Comparison of ENCODE assay signal across 8 cellular contexts in the genomic region with DNA sequence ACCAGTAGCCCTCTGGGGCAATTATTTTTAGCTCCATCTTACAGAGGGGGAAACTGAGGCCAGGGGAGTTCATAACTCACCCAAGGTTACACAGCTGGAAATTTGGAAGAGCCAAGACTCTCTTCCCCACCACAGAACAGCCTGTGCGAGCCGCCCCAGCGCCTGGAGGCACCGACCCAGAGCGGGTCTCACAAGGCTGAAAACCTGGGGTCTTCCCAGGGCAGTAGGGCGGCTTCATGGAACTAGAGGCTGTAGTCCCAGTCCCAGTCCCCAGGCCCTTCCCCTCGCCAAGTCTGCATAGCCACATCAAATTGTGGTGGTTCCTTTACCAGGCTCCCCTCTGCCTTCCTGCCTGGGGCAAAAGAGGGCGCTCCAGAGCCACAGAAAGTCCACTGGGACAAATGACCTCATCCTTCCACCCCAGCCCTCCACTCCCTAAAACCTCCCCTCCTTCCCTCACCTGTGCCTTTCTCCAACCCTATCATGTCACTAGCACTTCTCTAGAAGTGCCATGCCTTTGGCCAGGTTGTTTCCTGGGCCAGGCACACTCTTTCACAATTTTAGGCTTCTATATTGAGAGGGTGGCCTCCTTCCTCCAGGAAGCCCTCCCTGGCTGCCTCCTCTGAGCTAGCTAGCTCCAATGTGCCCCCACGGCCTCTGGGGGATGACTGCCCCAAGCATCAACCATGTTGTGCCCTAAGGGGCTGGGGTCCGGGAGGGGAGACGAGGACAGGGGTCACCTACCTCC. TPM values are rescaled to one million over a fixed set of nuclear protein-coding genes. Genes with fewer than 3 reads are reported as not detected.
DNase-seq lines count a peak whose midpoint lies in the region; ATAC-seq and TF ChIP-seq lines count a peak whose summit lies in the region.

No MANE protein-coding gene starts in this region.

- DNase-seq in AG09309 (ENCODE audit: low read depth) (no peak), HAP-1 (ENCODE audit: low spot score in 2 of 2) (peak; percentile 50 to 81), SW480 (ENCODE audit: low spot score) (peak; percentile 68), breast epithelium (ENCODE audit: low spot score in 2 of 2) (peak in 1 of 2 donors; percentile 82), islet precursor cell (peak; percentile 94), OCI-M2 (lab: John Stamatoyannopoulos, UW; ENCODE audit: unreplicated experiment) (no peak)
- DNase-seq in stimulated activated CD4-positive, alpha-beta T cell treated with anti-CD3 and anti-CD28 coated beads, Interleukin-15, amount 100 ng/mL, for 24 hours, result peak; percentile 72

- H3K27me3 ChIP-seq in HAP-1 (ENCODE audit: low read depth) (no peaks in the 10 kb centered on the region), breast epithelium (no peaks in the 10 kb centered on the region)

- intact Hi-C loops in breast epithelium (cut with DNase I; ENCODE audit: low total_unique reads), result loop anchor here (5.0 to 10.0 kb wide), 2 partner anchors 50 to 1298 kb away; no protein-coding TSS in a partner anchor

- H3K4me3 ChIP-seq in AG09309 (ENCODE audit: control insufficient read depth, low read depth, low read length), result peak overlapping the region; percentile 39
- H3K4me3 ChIP-seq in HAP-1, result no peak overlapping the region
- H3K4me3 ChIP-seq in breast epithelium, result peak overlapping the region; percentile 13 to 57 (median 35)

- H3K9me3 ChIP-seq in HAP-1 (no peaks in the 10 kb centered on the region), breast epithelium (no peaks in the 10 kb centered on the region)

- in situ Hi-C loops in HAP-1 (cut with MboI; ENCODE audit: low sequenced_read_pairs), result no loop called here

- ATAC-seq in GM18907 (IDR thresholded peaks at IDR 0.05; ENCODE audit: unreplicated experiment), result no peak

- TF ChIP-seq POLR2A in breast epithelium (IDR thresholded peaks at IDR 0.05), result no peak

- peak; percentile 87 for TF ChIP-seq CTCF in AG09309 (IDR thresholded peaks at IDR 0.05; ENCODE audit: control insufficient read depth, insufficient read depth, low read depth, low read length, missing control alignments)
- peak; percentile 13 to 61 (median 38) for TF ChIP-seq CTCF in breast epithelium (IDR thresholded peaks at IDR 0.05)

- peaks cover 8% of the 10 kb centered on the region for H3K4me1 ChIP-seq in HAP-1
- H3K4me1 ChIP-seq in breast epithelium, result peaks cover 18 to 46% of the 10 kb centered on the region in 2 donors

- H3K36me3 ChIP-seq in HAP-1 (replicated peaks), result no peaks in the 10 kb centered on the region
- H3K36me3 ChIP-seq in breast epithelium, result no peaks in the 10 kb centered on the region

- peak overlapping the region; percentile 96 to 98 for H3K27ac ChIP-seq in breast epithelium

RNA-seq across cellular contexts. Expression of a gene that starts 15.2 kb away (rescaled TPM):
- 10 to 100 TPM; 13.8 to 43.0 (median 29.8) TPM for total RNA-seq in breast epithelium

RNA-seq across cellular contexts. Expression of a gene that starts 25.9 kb away (rescaled TPM):
- total RNA-seq in breast epithelium, result 10 to 100 TPM in 2 of 3 donors, 1 to 10 TPM in 1; 2.9 to 12.1 (median 10.2) TPM

RNA-seq across cellular contexts. Expression of a gene that starts 34.8 kb away (rescaled TPM):
- total RNA-seq in breast epithelium, result under 1 TPM in 2 of 3 donors, not detected in 1; 0.80 to 0.88 TPM

RNA-seq across cellular contexts. Expression of a gene that starts 58.9 kb away (rescaled TPM):
- 10 to 100 TPM in 2 of 3 donors, 1 to 10 TPM in 1; 9.4 to 20.6 (median 17.8) TPM for total RNA-seq in breast epithelium

Comparison
In these comparisons a context has a peak if more than half of its experiments do, and no peak if none do; other contexts are left out.
1. DNase-seq: peak in HAP-1 (2 of 2), SW480 (single experiment), islet precursor cell (single experiment) and stimulated activated CD4-positive, alpha-beta T cell treated with anti-CD3 and anti-CD28 coated beads, Interleukin-15, amount 100 ng/mL, for 24 hours (single experiment); none in AG09309 (single experiment) and OCI-M2 (single experiment).